Comparison of ENCODE assay signal across 8 cellular contexts in genomic region chr1:178726545-178726944, GRCh38. TPM values are rescaled to one million over a fixed set of nuclear protein-coding genes. Genes with fewer than 3 reads are reported as not detected.
DNase-seq lines count a peak whose midpoint lies in the region; ATAC-seq and TF ChIP-seq lines count a peak whose summit lies in the region.

No MANE protein-coding gene starts in this region.

- TSS peak; percentile 46 for BruUV-seq in A673 (replicated peaks; lab: Mats Ljungman, UMichigan)

- POLR2A ChIA-PET in A673 (lab: Charles Lee; ENCODE audit: low non-redundant PET): no interaction called here

- no peaks in the 10 kb centered on the region for H3K9me3 ChIP-seq in A673 (ENCODE audit: low read depth, low read length, poor library complexity, severe bottlenecking)
- H3K9me3 ChIP-seq in mucosa of rectum (ENCODE audit: control insufficient read depth in 2 of 2, low read length in 2 of 2): no peaks in the 10 kb centered on the region

- H3K4me3 ChIP-seq in A673 (ENCODE audit: low read depth, low read length, poor library complexity, severe bottlenecking) (peak overlapping the region; percentile 92), H7 (ENCODE audit: insufficient read depth, low read depth, low read length) (peak overlapping the region; percentile 26; the same call in 1 of the 2 replicates), astrocyte of the spinal cord (ENCODE audit: low read depth, low read length) (peak overlapping the region; percentile 67), mucosa of rectum (ENCODE audit: low read length in 2 of 2) (peak overlapping the region; percentile 88 to 93)

- TF ChIP-seq CTCF in A673 (conservative IDR thresholded peaks at IDR 0.05; ENCODE audit: low read depth, low read length) (no peak), astrocyte of the spinal cord (IDR thresholded peaks at IDR 0.05; ENCODE audit: low read depth, low read length) (no peak)

- peak overlapping the region in 1 of 2 donors; percentile 92 for H3K9ac ChIP-seq in mucosa of rectum (ENCODE audit: low read depth in 1 of 2, low read length in 2 of 2)

- H3K36me3 ChIP-seq in A673 (ENCODE audit: insufficient read depth, low read length, poor library complexity, severe bottlenecking): no peaks in the 10 kb centered on the region
- H3K36me3 ChIP-seq in H7 (replicated peaks; ENCODE audit: control insufficient read depth, insufficient read depth, low read length): no peaks in the 10 kb centered on the region
- H3K36me3 ChIP-seq in mucosa of rectum (ENCODE audit: control insufficient read depth in 2 of 2, insufficient read depth in 2 of 2, low read length in 2 of 2): no peaks in the 10 kb centered on the region

- H3K27ac ChIP-seq in A673 (ENCODE audit: low read depth, low read length, poor library complexity, severe bottlenecking) (no peak overlapping the region), mucosa of rectum (ENCODE audit: low read depth in 2 of 2, low read length in 2 of 2) (peak overlapping the region; percentile 33 to 91)

- CTCF ChIA-PET in A673 (lab: Charles Lee): no interaction called here

- ATAC-seq in HG03196 (IDR thresholded peaks at IDR 0.05; ENCODE audit: unreplicated experiment): no peak

- in situ Hi-C loops in astrocyte of the spinal cord (cut with HindIII; ENCODE audit: low sequenced_read_pairs): no loop called here

- DNase-seq in A673 (ENCODE audit: low spot score): no peak
- DNase-seq in H7: no peak
- DNase-seq in astrocyte of the spinal cord (ENCODE audit: low read depth, low spot score): no peak
- DNase-seq in epidermal melanocyte (ENCODE audit: insufficient read length, low spot score): no peak
- DNase-seq in glomerular visceral epithelial cell (ENCODE audit: extremely low spot score): no peak
- DNase-seq in ureter (ENCODE audit: low spot score): no peak

- intact Hi-C loops in A673 (cut with micrococcal nuclease; ENCODE audit: unreplicated experiment): no loop called here

- H3K4me1 ChIP-seq in A673 (ENCODE audit: insufficient read depth, low read length, poor library complexity, severe bottlenecking) (no peaks in the 10 kb centered on the region), mucosa of rectum (ENCODE audit: control insufficient read depth in 2 of 2, insufficient read depth in 2 of 2, low read length in 2 of 2) (peaks cover 3 to 9% of the 10 kb centered on the region in 2 donors)

- H3K27me3 ChIP-seq in A673 (replicated peaks; ENCODE audit: insufficient read depth, low read depth, low read length, poor library complexity) (peaks cover 15% of the 10 kb centered on the region), H7 (ENCODE audit: control insufficient read depth, insufficient read depth, low read length) (peaks cover 2% of the 10 kb centered on the region; the same call in 1 of the 2 replicates), mucosa of rectum (ENCODE audit: control insufficient read depth in 2 of 2, insufficient read depth in 2 of 2, low read length in 2 of 2) (no peaks in the 10 kb centered on the region)

RNA-seq across cellular contexts. Expression of gene RALGPS2, which starts 1.5 kb away (rescaled TPM):
- total RNA-seq in A673 (2021): 12.5 and 12.7 TPM in 2 replicates
- 41.4 and 43.4 TPM in 2 replicates for total RNA-seq in H7 (2014; rRNA removed; shearing (Covaris generic))
- 39.2 TPM for total RNA-seq in ureter

Comparison
In these comparisons a context has a peak if more than half of its experiments do, and no peak if none do; other contexts are left out.
1. H3K4me3 ChIP-seq: peak in every context shown above with its lines; median percentile 92 in A673; 90 in mucosa of rectum; 67 in astrocyte of the spinal cord; 26 in H7.